In the genomic region with DNA sequence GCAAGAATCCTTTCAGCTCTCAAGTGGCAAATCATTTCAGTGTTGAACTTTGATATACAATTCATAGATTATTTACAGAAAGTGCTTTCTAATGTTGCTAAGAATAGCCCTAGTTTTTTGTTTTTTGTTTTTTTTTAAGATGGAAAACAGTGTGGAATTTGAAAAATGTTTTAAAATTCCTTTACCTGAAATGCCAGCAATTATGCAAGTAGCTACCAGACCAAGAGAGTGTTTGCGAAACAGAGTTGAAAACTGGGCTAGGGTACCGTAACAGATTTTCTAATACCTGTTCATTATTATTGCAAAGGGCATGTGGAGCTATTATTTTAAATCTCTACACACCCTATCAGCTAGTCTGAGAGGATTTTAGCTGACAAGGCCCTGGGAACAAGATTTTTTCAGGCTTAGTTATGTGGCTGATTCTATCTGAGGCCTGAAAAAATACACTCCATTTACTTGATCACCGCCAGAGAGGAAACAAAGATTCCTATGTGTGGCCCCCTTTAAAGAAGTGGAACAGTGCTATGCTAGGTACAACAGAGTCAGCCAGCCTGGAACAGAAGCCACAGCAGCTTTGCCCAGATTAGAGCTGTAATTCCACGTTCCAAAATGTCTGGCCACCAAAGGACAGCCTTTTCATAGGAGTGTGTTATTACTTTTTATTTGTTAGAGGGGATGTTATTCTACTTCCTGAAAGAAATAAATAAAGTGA, we compare ENCODE assay signal across 15 cellular contexts.
"Had no signal": no experiment of that assay in that cellular context is flagged by ENCODE, and none has a peak within 500 bp of the region (broad histone marks: within the 10 kb centered on the region; RNA-seq: fewer than 3 reads in every experiment).

No MANE protein-coding gene starts in this region.

- H3K27me3 Mint-ChIP-seq: progenitor cell of endocrine pancreas, type B pancreatic cell had no signal

- H3K36me3 Mint-ChIP-seq: activated naive CD4-positive, alpha-beta T cell treated with anti-CD3 and anti-CD28 coated beads, Interleukin-2, amount 50 U/mL, for 72 hours; type B pancreatic cell had no signal

- H3K4me3 Mint-ChIP-seq: activated CD8-positive, alpha-beta memory T cell treated with anti-CD3 and anti-CD28 coated beads, Interleukin-2, amount 10 ng/mL, durations not matched to agents 7 days and 5 days; type B pancreatic cell had no signal

- H3K9me3 Mint-ChIP-seq: type B pancreatic cell had no signal

- H3K27ac Mint-ChIP-seq: activated CD8-positive, alpha-beta memory T cell treated with anti-CD3 and anti-CD28 coated beads, Interleukin-2, amount 10 ng/mL, durations not matched to agents 7 days and 5 days; activated naive CD4-positive, alpha-beta T cell treated with anti-CD3 and anti-CD28 coated beads, Interleukin-2, amount 50 U/mL, for 72 hours; progenitor cell of endocrine pancreas; type B pancreatic cell had no signal

- H3K4me3 ChIP-seq: body of pancreas, right lobe of liver, SK-N-MC had no signal

- DNase-seq: activated CD4-positive, alpha-beta T cell treated with anti-CD3 and anti-CD28 coated beads for 1 hour; activated CD4-positive, alpha-beta T cell treated with anti-CD3 and anti-CD28 coated beads, Interleukin-2, amount 50 U/mL, for 48 hours; activated CD8-positive, alpha-beta memory T cell treated with anti-CD3 and anti-CD28 coated beads, Interleukin-2, amount 10 ng/mL, durations not matched to agents 7 days and 5 days; activated T-cell treated with anti-CD3 and anti-CD28 coated beads, Interleukin-2, amount 50 U/mL, for 1 hour; body of pancreas; caudate nucleus; hippocampal formation; midbrain; right lobe of liver; stimulated activated naive CD8-positive, alpha-beta T cell treated with anti-CD3 and anti-CD28 coated beads, Interleukin-15, Interleukin-2, amounts not matched to agents 100 U/mL and 50 U/mL, for 24 hours had no signal

- ATAC-seq: activated CD8-positive, alpha-beta memory T cell treated with anti-CD3 and anti-CD28 coated beads, Interleukin-2, amount 10 ng/mL, durations not matched to agents 7 days and 5 days; activated naive CD4-positive, alpha-beta T cell treated with anti-CD3 and anti-CD28 coated beads, Interleukin-2, amount 50 U/mL, for 72 hours; body of pancreas; esophagus mucosa; right lobe of liver; stimulated activated naive CD8-positive, alpha-beta T cell treated with anti-CD3 and anti-CD28 coated beads, Interleukin-15, Interleukin-2, amounts not matched to agents 100 U/mL and 50 U/mL, for 24 hours had no signal
